In the genomic region with DNA sequence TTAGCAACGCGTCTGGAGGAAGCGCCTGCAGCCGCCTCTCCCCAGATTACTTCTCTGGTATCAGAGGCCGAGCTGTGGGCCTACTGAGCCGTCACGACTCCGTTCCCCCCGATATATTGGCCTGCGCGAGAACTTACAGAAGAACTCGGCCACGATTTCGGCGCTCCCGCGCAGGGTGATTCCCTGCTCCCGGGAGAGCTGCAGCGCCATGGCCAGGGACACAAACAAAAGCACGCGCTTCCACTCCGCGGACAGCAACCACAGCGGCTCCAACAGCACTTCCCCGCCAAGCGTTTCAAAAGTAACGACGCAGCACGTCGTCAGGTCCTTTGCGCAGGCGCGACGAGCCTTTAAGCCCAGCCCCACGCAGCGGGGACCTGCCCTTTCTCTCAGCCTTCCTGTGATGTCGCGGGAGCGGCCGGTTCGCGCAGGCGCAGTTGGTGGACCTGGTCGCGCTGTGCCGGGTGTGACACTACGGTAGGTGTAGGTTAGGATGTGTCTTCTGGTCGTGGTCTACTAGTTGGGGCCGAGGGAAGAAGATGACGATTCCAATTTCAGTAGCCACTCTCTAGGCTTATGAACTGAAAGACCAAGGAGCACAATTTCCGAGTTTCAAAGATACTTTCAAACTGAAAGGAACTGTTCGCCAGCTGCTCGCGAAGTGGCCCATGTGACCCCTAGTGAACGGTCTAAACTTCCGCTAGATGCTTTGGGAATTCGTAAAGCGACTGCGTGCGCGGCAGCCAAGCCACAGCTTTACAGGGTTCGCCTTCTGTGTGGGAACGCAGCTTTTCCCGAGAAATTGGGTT, we compare ENCODE assay signal across 8 cellular contexts. TPM values are rescaled to one million over a fixed set of nuclear protein-coding genes. Genes with fewer than 3 reads are reported as not detected.
DNase-seq lines count a peak whose midpoint lies in the region; ATAC-seq, FAIRE-seq and TF ChIP-seq lines count a peak whose summit lies in the region.

TSS of gene MAD2L1 (minus strand) at position 324 of the 809 bp plus-strand sequence. CDS start at position 210, 114 bp downstream.

- peaks cover 24% of the 10 kb centered on the region for H3K4me1 ChIP-seq in HUES64 (ENCODE audit: insufficient read depth, low read length)
- H3K4me1 ChIP-seq in OCI-LY1 (ENCODE audit: insufficient read depth, low read length, severe bottlenecking) = peaks cover 64% of the 10 kb centered on the region
- peaks cover 5% of the 10 kb centered on the region for H3K4me1 ChIP-seq in mesodermal cell (ENCODE audit: control insufficient read depth, insufficient read depth, low read length, poor library complexity, severe bottlenecking)

- H3K36me3 ChIP-seq in HUES64 (ENCODE audit: insufficient read depth, low read length) (peaks cover 39% of the 10 kb centered on the region), OCI-LY1 (ENCODE audit: insufficient read depth, low read length) (peaks cover 40% of the 10 kb centered on the region), mesodermal cell (ENCODE audit: control insufficient read depth, insufficient read depth, low read length) (peaks cover 26% of the 10 kb centered on the region)

- CTCF ChIA-PET in Calu3 (lab: Charles Lee) = no interaction called here

- no peaks in the 10 kb centered on the region for H3K9me3 Mint-ChIP-seq in Calu3 (ENCODE audit: low read depth, unreplicated experiment)

- H3K27ac Mint-ChIP-seq in Calu3 (ENCODE audit: unreplicated experiment) = peak within 1 kb of the TSS; percentile 60

- no peaks in the 10 kb centered on the region; the same call in 1 of the 2 replicates for H4K20me1 ChIP-seq in OCI-LY1 (ENCODE audit: insufficient read depth, low read length)

- H3K27me3 Mint-ChIP-seq in Calu3 (ENCODE audit: unreplicated experiment) = no peaks in the 10 kb centered on the region

- H3K79me2 ChIP-seq in OCI-LY1 (ENCODE audit: insufficient read depth, low read length) = peaks cover 45% of the 10 kb centered on the region

- H3K4me1 Mint-ChIP-seq in Calu3 (ENCODE audit: low read depth, unreplicated experiment) = peaks cover 42% of the 10 kb centered on the region

- under 1% methylated on average over 64 of the region's 64 CpGs for WGBS in HUES64
- WGBS in mesodermal cell (ENCODE audit: insufficient coverage in 2 of 2), 2 experiments = 0 to 2% methylated on average over 39 to 58 of the region's 64 CpGs

- H3K27me3 ChIP-seq in HUES64 (ENCODE audit: insufficient read depth, low read length) (no peaks in the 10 kb centered on the region), OCI-LY1 (ENCODE audit: insufficient read depth, low read length) (no peaks in the 10 kb centered on the region)

- H3K9me2 ChIP-seq in OCI-LY1 (ENCODE audit: low read depth, low read length) = no peaks in the 10 kb centered on the region

- H3K4me2 ChIP-seq in OCI-LY1 (ENCODE audit: low read length) = peak within 1 kb of the TSS; percentile 95

- intact Hi-C loops in Calu3 (cut with micrococcal nuclease; ENCODE audit: unreplicated experiment) = no loop called here

- TSS peak; percentile 83 for BruUV-seq in Calu3 (replicated peaks; lab: Mats Ljungman, UMichigan)

- peak within 1 kb of the TSS; percentile 52 for H2AFZ ChIP-seq in OCI-LY1 (ENCODE audit: low read length)

- H3K27ac ChIP-seq in HUES64 (ENCODE audit: low read depth, low read length) = peak within 1 kb of the TSS; percentile 97
- peak within 1 kb of the TSS; percentile 92 for H3K27ac ChIP-seq in OCI-LY1 (ENCODE audit: low read depth, low read length, poor library complexity, severe bottlenecking)
- peak within 1 kb of the TSS; percentile 93 for H3K27ac ChIP-seq in mesodermal cell (ENCODE audit: low read depth, low read length, severe bottlenecking)

- H3K36me3 Mint-ChIP-seq in Calu3 (ENCODE audit: insufficient read depth, unreplicated experiment) = peaks cover 41% of the 10 kb centered on the region

- H3F3A ChIP-seq in OCI-LY1 (ENCODE audit: insufficient read depth, low read length) = no peaks in the 10 kb centered on the region

- peak; percentile 85 for ATAC-seq in GM21447 (IDR thresholded peaks at IDR 0.05; ENCODE audit: unreplicated experiment)

- peak within 1 kb of the TSS; percentile 78 for H3K4me3 ChIP-seq in HUES64 (ENCODE audit: low read length)
- H3K4me3 ChIP-seq in OCI-LY1 (ENCODE audit: low read depth, low read length, poor library complexity, severe bottlenecking) = peak within 1 kb of the TSS; percentile 99
- H3K4me3 ChIP-seq in mesodermal cell (ENCODE audit: extremely low read depth, insufficient read depth, low read length, poor library complexity, severe bottlenecking) = peak within 1 kb of the TSS; percentile 67

- no peak for TF ChIP-seq CTCF in Calu3 (IDR thresholded peaks at IDR 0.05; ENCODE audit: unreplicated experiment)
- no peak for TF ChIP-seq CTCF in OCI-LY1 (IDR thresholded peaks at IDR 0.05; ENCODE audit: low read length)

- H3K9me3 ChIP-seq in HUES64 (ENCODE audit: insufficient read depth, low read depth, low read length) = no peaks in the 10 kb centered on the region
- H3K9me3 ChIP-seq in OCI-LY1 (ENCODE audit: low read length) = no peaks in the 10 kb centered on the region
- H3K9me3 ChIP-seq in mesodermal cell (ENCODE audit: control insufficient read depth, low read length) = no peaks in the 10 kb centered on the region

- H3K4me3 Mint-ChIP-seq in Calu3 (ENCODE audit: low read depth, unreplicated experiment) = peak within 1 kb of the TSS; percentile 77

- DNase-seq in Calu3 = peak; percentile 95
- peak; percentile 98 for DNase-seq in activated CD8-positive, alpha-beta memory T cell treated with anti-CD3 and anti-CD28 coated beads, Interleukin-2, amount 50 U/mL, for 4 hours
- DNase-seq in stimulated activated CD8-positive, alpha-beta memory T cell treated with anti-CD3 and anti-CD28 coated beads, Interleukin-15, amount 100 ng/mL, for 4 hours (ENCODE audit: low read depth in 2 of 2) = peak; percentile 97 to 98

- peak; percentile 89 for FAIRE-seq in endometrium (lab: Jason Lieb, UNC)

- H3K9ac ChIP-seq in HUES64 (ENCODE audit: low read depth, low read length) = peak within 1 kb of the TSS; percentile 96
- peak within 1 kb of the TSS; percentile 94 for H3K9ac ChIP-seq in OCI-LY1 (ENCODE audit: low read length)

RNA-seq across cellular contexts. Expression of gene MAD2L1, which starts in this region (rescaled TPM):
- total RNA-seq in Calu3 (2022) = 42.9 and 48.1 TPM in 2 replicates
- 99.9 TPM for polyA plus RNA-seq in HUES64 (2013, experiment 1 of 2)
- 94.7 TPM for polyA plus RNA-seq in HUES64 (2013, experiment 2 of 2)
- 65.0 TPM for polyA plus RNA-seq in mesodermal cell (2013, experiment 1 of 2)
- polyA plus RNA-seq in mesodermal cell (2013, experiment 2 of 2) = 70.0 TPM

Comparison
In these comparisons a context has a peak if more than half of its experiments do, and no peak if none do; other contexts are left out.
1. Peak in every context shown above with its lines: DNase-seq, ATAC-seq, H3K4me3 ChIP-seq and H3K27ac ChIP-seq.